In the genomic region with DNA sequence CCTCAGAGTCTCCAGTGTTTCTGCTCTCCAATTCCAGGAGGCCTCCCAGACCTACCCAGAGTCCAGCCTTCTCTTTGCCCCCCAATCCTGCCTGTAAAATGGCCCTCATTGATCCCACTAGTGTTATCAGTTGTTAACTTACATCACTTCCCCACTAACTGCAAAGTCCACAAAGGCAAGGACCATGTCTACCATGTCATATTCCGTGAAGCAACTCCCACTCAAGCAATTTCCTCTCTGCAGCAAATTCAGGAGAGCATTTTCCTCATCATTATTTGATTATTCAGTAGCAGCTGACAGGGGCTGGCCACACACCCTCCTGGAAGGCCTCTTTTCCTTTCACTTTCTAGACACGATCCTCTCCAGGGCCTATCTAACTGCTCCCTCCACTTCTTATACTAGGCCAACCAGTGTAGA, we compare ENCODE assay signal across 9 cellular contexts.
DNase-seq lines count a peak whose midpoint lies in the region; ATAC-seq and TF ChIP-seq lines count a peak whose summit lies in the region.
"Had no signal": no experiment of that assay in that cellular context is flagged by ENCODE, and none has a peak within 500 bp of the region (broad histone marks: within the 10 kb centered on the region; RNA-seq: fewer than 3 reads in every experiment).

No MANE protein-coding gene starts in this region.

- no peak overlapping the region for H3K4me3 Mint-ChIP-seq in Calu3 (ENCODE audit: low read depth, unreplicated experiment)
- H3K4me3 Mint-ChIP-seq in activated CD8-positive, alpha-beta T cell treated with anti-CD3 and anti-CD28 coated beads for 36 hours, result no peak overlapping the region
- H3K4me3 Mint-ChIP-seq in type B pancreatic cell, result no peak overlapping the region

- peak overlapping the region; percentile 26; the same call in 1 of the 2 replicates for H3K9ac ChIP-seq in GM23248

- CTCF ChIA-PET in Calu3 (lab: Charles Lee), result no interaction called here
- CTCF ChIA-PET in activated CD8-positive, alpha-beta T cell treated with anti-CD3 and anti-CD28 coated beads for 36 hours (lab: Charles Lee), result interaction anchor here (1.0 to 2.5 kb wide), 4 partner anchors 8 to 102 kb away, joined by 4 to 11 read pairs (median 6); no protein-coding TSS in a partner anchor

- H3K4me1 ChIP-seq in GM23248 (ENCODE audit: insufficient read depth), result peaks cover 57% of the 10 kb centered on the region
- H3K4me1 ChIP-seq in lung (ENCODE audit: control insufficient read depth in 2 of 2, insufficient read depth in 2 of 2, low read length in 2 of 2), result peaks cover 21 to 63% of the 10 kb centered on the region in 2 donors

- H3K4me3 ChIP-seq in GM23248 (peak overlapping the region; percentile 55), lung (no peak overlapping the region)

- H3K36me3 Mint-ChIP-seq in Calu3 (ENCODE audit: insufficient read depth, unreplicated experiment) (peaks cover 5% of the 10 kb centered on the region), type B pancreatic cell (no peaks in the 10 kb centered on the region)
- peaks cover 2% of the 10 kb centered on the region for H3K36me3 Mint-ChIP-seq in activated CD8-positive, alpha-beta T cell treated with anti-CD3 and anti-CD28 coated beads for 36 hours (ENCODE audit: low read depth)

- DNase-seq in Calu3 (peak; percentile 16), GM23248 (peak; percentile 70), lung (ENCODE audit: low spot score) (no peak), type B pancreatic cell (ENCODE audit: extremely low spot score, unreplicated experiment) (no peak), GF-D8 (lab: John Stamatoyannopoulos, UW) (no peak)
- peak; percentile 35 for DNase-seq in activated CD8-positive, alpha-beta T cell treated with anti-CD3 and anti-CD28 coated beads for 36 hours
- DNase-seq in central memory CD4-positive, alpha-beta T cell, result no peak
- DNase-seq: stimulated activated CD4-positive, alpha-beta T cell treated with anti-CD3 and anti-CD28 coated beads, Interleukin-4, amount 100 ng/mL, for 4 hours had no signal

- in situ Hi-C loops in GM23248 (cut with MboI), result no loop called here

- no peaks in the 10 kb centered on the region for H3K27me3 ChIP-seq in GM23248 (replicated peaks; ENCODE audit: insufficient read depth)
- no peaks in the 10 kb centered on the region for H3K27me3 ChIP-seq in lung (ENCODE audit: control insufficient read depth, insufficient read depth)

- peaks cover 40% of the 10 kb centered on the region for H3F3A ChIP-seq in GM23248 (ENCODE audit: insufficient read depth)

- H3K9me3 ChIP-seq in GM23248 (ENCODE audit: low read depth) (no peaks in the 10 kb centered on the region), lung (ENCODE audit: control insufficient read depth in 2 of 2, insufficient read depth in 1 of 2, low read length in 1 of 2) (no peaks in the 10 kb centered on the region)

- POLR2A ChIA-PET in activated CD8-positive, alpha-beta T cell treated with anti-CD3 and anti-CD28 coated beads for 36 hours (lab: Charles Lee), result interaction anchor here (1.0 kb wide), 1 partner anchor 27 kb away, joined by 3 read pairs; no protein-coding TSS in a partner anchor

- peak overlapping the region; percentile 75 for H3K4me2 ChIP-seq in GM23248 (ENCODE audit: unreplicated experiment)

- H3K4me1 Mint-ChIP-seq in Calu3 (ENCODE audit: low read depth, unreplicated experiment), result peaks cover 10% of the 10 kb centered on the region
- H3K4me1 Mint-ChIP-seq in activated CD8-positive, alpha-beta T cell treated with anti-CD3 and anti-CD28 coated beads for 36 hours (ENCODE audit: low read depth), result peaks cover 9% of the 10 kb centered on the region
- H3K4me1 Mint-ChIP-seq in type B pancreatic cell (ENCODE audit: unreplicated experiment), result peaks cover 13% of the 10 kb centered on the region

- peak; percentile 78 for ATAC-seq in activated CD8-positive, alpha-beta T cell treated with anti-CD3 and anti-CD28 coated beads for 36 hours
- ATAC-seq in lung (ENCODE audit: insufficient read depth, low FRiP score) (peak; percentile 73), GM18517 (IDR thresholded peaks at IDR 0.05; ENCODE audit: unreplicated experiment) (no peak)

- BruUV-seq in Calu3 (replicated peaks; lab: Mats Ljungman, UMichigan), result no TSS peak

- H3K27ac ChIP-seq in GM23248, result no peak overlapping the region
- H3K27ac ChIP-seq in lung (ENCODE audit: low read depth in 1 of 2, low read length in 1 of 2), result peak overlapping the region; percentile 34 to 47

- peaks cover 71% of the 10 kb centered on the region for H3K79me2 ChIP-seq in GM23248 (ENCODE audit: insufficient read depth)

- H2AFZ ChIP-seq in GM23248, result peak overlapping the region; percentile 18

- H4K20me1 ChIP-seq in GM23248 (ENCODE audit: insufficient read depth), result no peaks in the 10 kb centered on the region

- no peak overlapping the region for H3K27ac Mint-ChIP-seq in Calu3 (ENCODE audit: unreplicated experiment)
- H3K27ac Mint-ChIP-seq in activated CD8-positive, alpha-beta T cell treated with anti-CD3 and anti-CD28 coated beads for 36 hours, result no peak overlapping the region
- no peak overlapping the region for H3K27ac Mint-ChIP-seq in type B pancreatic cell

- no peak for TF ChIP-seq CTCF in Calu3 (IDR thresholded peaks at IDR 0.05; ENCODE audit: unreplicated experiment)
- no peak for TF ChIP-seq CTCF in activated CD8-positive, alpha-beta T cell treated with anti-CD3 and anti-CD28 coated beads for 36 hours (IDR thresholded peaks at IDR 0.05)
- TF ChIP-seq CTCF in lung (IDR thresholded peaks at IDR 0.05; ENCODE audit: control extremely low read depth, extremely low read depth), result no peak
- TF ChIP-seq CTCF in type B pancreatic cell (conservative IDR thresholded peaks at IDR 0.05), result no peak

- H3K9me2 ChIP-seq in GM23248 (ENCODE audit: insufficient read depth), result no peaks in the 10 kb centered on the region

- H3K27me3 Mint-ChIP-seq in Calu3 (ENCODE audit: unreplicated experiment) (no peaks in the 10 kb centered on the region), type B pancreatic cell (no peaks in the 10 kb centered on the region)
- no peaks in the 10 kb centered on the region for H3K27me3 Mint-ChIP-seq in activated CD8-positive, alpha-beta T cell treated with anti-CD3 and anti-CD28 coated beads for 36 hours

- intact Hi-C loops in Calu3 (cut with micrococcal nuclease; ENCODE audit: unreplicated experiment), result no loop called here
- intact Hi-C loops in activated CD8-positive, alpha-beta T cell treated with anti-CD3 and anti-CD28 coated beads for 36 hours (cut with micrococcal nuclease), result loop anchor here (10.0 kb wide), 1 partner anchor 99 kb away; no protein-coding TSS in a partner anchor

- 11 to 22% methylated on average over 2 of the region's 2 CpGs for WGBS in GM23248 (ENCODE audit: low coverage in 1 of 2, low lambda C conversion rate in 2 of 2, missing lambda C conversion rate in 2 of 2), 2 experiments
- 6 to 10% methylated on average over 2 of the region's 2 CpGs for WGBS in lung, 2 donors

- H3K9me3 Mint-ChIP-seq in Calu3 (ENCODE audit: low read depth, unreplicated experiment), result no peaks in the 10 kb centered on the region
- H3K9me3 Mint-ChIP-seq in activated CD8-positive, alpha-beta T cell treated with anti-CD3 and anti-CD28 coated beads for 36 hours, result no peaks in the 10 kb centered on the region
- no peaks in the 10 kb centered on the region for H3K9me3 Mint-ChIP-seq in type B pancreatic cell

- no peaks in the 10 kb centered on the region for H3K36me3 ChIP-seq in GM23248 (ENCODE audit: low read depth)
- no peaks in the 10 kb centered on the region for H3K36me3 ChIP-seq in lung (ENCODE audit: control insufficient read depth in 2 of 2, insufficient read depth in 2 of 2, low read length in 2 of 2)

Comparison
In these comparisons a context has a peak if more than half of its experiments do, and no peak if none do; other contexts are left out.
1. DNase-seq: peak in Calu3 (single experiment), GM23248 (single experiment) and activated CD8-positive, alpha-beta T cell treated with anti-CD3 and anti-CD28 coated beads for 36 hours (single experiment); none in lung (single experiment), type B pancreatic cell (single experiment), GF-D8 (single experiment) and central memory CD4-positive, alpha-beta T cell (single experiment).